ENCODE assay signal across 1 cellular context in the genomic region with DNA sequence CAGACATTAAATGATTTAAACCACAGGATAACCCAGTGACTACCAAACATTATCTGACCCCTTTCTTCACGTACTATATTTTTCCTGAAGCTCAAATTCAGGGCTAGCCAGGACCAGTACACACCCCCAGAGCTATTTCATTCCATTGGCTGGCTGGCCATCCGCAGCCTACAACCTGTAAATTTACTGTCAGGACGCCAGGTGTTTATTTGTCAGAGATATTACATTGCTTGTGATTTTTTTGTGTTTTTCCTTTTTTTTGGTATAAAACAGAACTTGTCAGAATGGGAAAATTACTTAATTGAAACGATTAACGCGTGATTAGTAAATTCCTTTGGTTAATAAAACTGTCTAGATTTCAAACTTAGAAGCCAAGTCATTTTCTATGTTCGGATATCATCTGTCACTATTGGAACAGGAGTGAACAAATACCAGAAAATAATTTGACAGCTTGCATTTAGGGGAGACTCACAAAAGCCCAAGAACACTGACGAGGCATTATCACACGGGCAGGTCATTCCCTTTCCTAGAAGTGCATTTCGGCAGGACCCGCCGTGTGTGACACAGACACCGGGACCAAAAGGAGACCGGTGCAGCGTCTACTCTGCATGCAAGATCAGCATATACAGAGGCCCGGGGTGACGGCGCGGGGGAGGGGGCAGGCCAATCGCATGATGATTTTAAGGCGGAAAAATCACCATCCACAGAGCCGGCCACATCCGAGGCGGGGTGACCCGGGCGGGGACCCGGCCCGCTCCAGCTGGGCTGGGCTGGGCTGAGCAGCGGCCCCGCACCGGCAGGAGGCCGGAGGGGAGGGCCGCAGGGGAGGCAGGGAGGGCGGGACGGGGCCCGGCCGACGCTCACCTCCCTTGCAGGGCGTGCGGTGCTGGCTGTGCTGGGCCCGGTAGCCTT.
A peak's percentile ranks its signal among the peaks of the same experiment; 100 is the strongest.
TF ChIP-seq lines count a peak whose summit lies in the region.

No MANE protein-coding gene starts in this region.

TF ChIP-seq in HEK293, 187 proteins besides CTCF, POLR2A, EP300 and RAD21 (continued from another document and continues in another):
- TF ChIP-seq MYNN (tag by site-specific recombination; IDR thresholded peaks at IDR 0.05; ENCODE audit: borderline replicate concordance) (no peak), EGR2 (tag by site-specific recombination; IDR thresholded peaks at IDR 0.05; ENCODE audit: low read depth) (no peak; the same call in 1 of the 2 replicates), ZNF660 (tag by site-specific recombination; IDR thresholded peaks at IDR 0.05) (0 out of 2 replicates have a peak, but pooled peaks have one; percentile 39), GLIS1 (tag by site-specific recombination; IDR thresholded peaks at IDR 0.05) (peak; percentile 58; the same call in 1 of the 2 replicates), SP3 (tag by site-specific recombination; IDR thresholded peaks at IDR 0.05) (peak; percentile 45), ZNF544 (tag by site-specific recombination; IDR thresholded peaks at IDR 0.05) (no peak), SP7 (tag by site-specific recombination; IDR thresholded peaks at IDR 0.05) (peak; percentile 40; the same call in 1 of the 2 replicates), SCRT2 (tag by site-specific recombination; IDR thresholded peaks at IDR 0.05) (peak; percentile 29; the same call in 1 of the 2 replicates), SCRT1 (tag by site-specific recombination; IDR thresholded peaks at IDR 0.05; ENCODE audit: borderline replicate concordance) (peak; percentile 39; the same call in 1 of the 2 replicates), KLF1 (tag by site-specific recombination; IDR thresholded peaks at IDR 0.05) (peak; percentile 11; the same call in 1 of the 2 replicates), ZNF146 (tag by site-specific recombination; IDR thresholded peaks at IDR 0.05) (no peak), ZBTB8A (tag by site-specific recombination; IDR thresholded peaks at IDR 0.05) (peak; percentile 13), ZIC2 (tag by site-specific recombination; IDR thresholded peaks at IDR 0.05) (peak; percentile 66), ZNF530 (tag by site-specific recombination; IDR thresholded peaks at IDR 0.05; ENCODE audit: low read depth) (no peak), ZNF76 (tag by site-specific recombination; IDR thresholded peaks at IDR 0.05; ENCODE audit: borderline replicate concordance, low read depth) (peak; percentile 45; the same call in 1 of the 2 replicates), ZFHX2 (tag by site-specific recombination; conservative IDR thresholded peaks at IDR 0.05) (0 out of 2 replicates have a peak, but pooled peaks have one; percentile 8), ZBTB17 (tag by site-specific recombination; IDR thresholded peaks at IDR 0.05) (no peak; the same call in 1 of the 2 replicates), ZNF707 (tag by site-specific recombination; IDR thresholded peaks at IDR 0.05) (no peak), KLF8 (tag by site-specific recombination; IDR thresholded peaks at IDR 0.05) (peak; percentile 33; the same call in 1 of the 2 replicates), KLF9 (tag by site-specific recombination; IDR thresholded peaks at IDR 0.05; ENCODE audit: low read depth) (peak; percentile 49; the same call in 1 of the 2 replicates), KLF10 (tag by site-specific recombination; IDR thresholded peaks at IDR 0.05) (peak; percentile 97), ZNF585B (tag by site-specific recombination; IDR thresholded peaks at IDR 0.05) (no peak), ZNF560 (tag by site-specific recombination; IDR thresholded peaks at IDR 0.05; ENCODE audit: borderline replicate concordance) (no peak), ZNF335 (tag by site-specific recombination; conservative IDR thresholded peaks at IDR 0.05) (peak; percentile 49), ZNF747 (tag by site-specific recombination; IDR thresholded peaks at IDR 0.05) (no peak), SP2 (tag by site-specific recombination; IDR thresholded peaks at IDR 0.05) (peak; percentile 81), ZEB2 (tag by site-specific recombination; IDR thresholded peaks at IDR 0.05) (0 out of 2 replicates have a peak, but pooled peaks have one; percentile 52), ZXDB (tag by site-specific recombination; IDR thresholded peaks at IDR 0.05) (peak; percentile 15; the same call in 1 of the 2 replicates), ZNF664 (tag by site-specific recombination; IDR thresholded peaks at IDR 0.05) (0 out of 2 replicates have a peak, but pooled peaks have one; percentile 39)
- TF ChIP-seq, protein P1, sequence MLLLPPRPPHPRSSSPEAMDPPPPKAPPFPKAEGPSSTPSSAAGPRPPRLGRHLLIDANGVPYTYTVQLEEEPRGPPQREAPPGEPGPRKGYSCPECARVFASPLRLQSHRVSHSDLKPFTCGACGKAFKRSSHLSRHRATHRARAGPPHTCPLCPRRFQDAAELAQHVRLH (tag by site-specific recombination; IDR thresholded peaks at IDR 0.05), result no peak
- TF ChIP-seq, protein P2, sequence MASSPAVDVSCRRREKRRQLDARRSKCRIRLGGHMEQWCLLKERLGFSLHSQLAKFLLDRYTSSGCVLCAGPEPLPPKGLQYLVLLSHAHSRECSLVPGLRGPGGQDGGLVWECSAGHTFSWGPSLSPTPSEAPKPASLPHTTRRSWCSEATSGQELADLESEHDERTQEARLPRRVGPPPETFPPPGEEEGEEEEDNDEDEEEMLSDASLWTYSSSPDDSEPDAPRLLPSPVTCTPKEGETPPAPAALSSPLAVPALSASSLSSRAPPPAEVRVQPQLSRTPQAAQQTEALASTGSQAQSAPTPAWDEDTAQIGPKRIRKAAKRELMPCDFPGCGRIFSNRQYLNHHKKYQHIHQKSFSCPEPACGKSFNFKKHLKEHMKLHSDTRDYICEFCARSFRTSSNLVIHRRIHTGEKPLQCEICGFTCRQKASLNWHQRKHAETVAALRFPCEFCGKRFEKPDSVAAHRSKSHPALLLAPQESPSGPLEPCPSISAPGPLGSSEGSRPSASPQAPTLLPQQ (tag by site-specific recombination; IDR thresholded peaks at IDR 0.05), result peak; percentile 95
- TF ChIP-seq, protein P3, sequence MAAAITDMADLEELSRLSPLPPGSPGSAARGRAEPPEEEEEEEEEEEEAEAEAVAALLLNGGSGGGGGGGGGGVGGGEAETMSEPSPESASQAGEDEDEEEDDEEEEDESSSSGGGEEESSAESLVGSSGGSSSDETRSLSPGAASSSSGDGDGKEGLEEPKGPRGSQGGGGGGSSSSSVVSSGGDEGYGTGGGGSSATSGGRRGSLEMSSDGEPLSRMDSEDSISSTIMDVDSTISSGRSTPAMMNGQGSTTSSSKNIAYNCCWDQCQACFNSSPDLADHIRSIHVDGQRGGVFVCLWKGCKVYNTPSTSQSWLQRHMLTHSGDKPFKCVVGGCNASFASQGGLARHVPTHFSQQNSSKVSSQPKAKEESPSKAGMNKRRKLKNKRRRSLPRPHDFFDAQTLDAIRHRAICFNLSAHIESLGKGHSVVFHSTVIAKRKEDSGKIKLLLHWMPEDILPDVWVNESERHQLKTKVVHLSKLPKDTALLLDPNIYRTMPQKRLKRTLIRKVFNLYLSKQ (tag by site-specific recombination; IDR thresholded peaks at IDR 0.05; ENCODE audit: borderline replicate concordance), result no peak
- TF ChIP-seq, protein P4, sequence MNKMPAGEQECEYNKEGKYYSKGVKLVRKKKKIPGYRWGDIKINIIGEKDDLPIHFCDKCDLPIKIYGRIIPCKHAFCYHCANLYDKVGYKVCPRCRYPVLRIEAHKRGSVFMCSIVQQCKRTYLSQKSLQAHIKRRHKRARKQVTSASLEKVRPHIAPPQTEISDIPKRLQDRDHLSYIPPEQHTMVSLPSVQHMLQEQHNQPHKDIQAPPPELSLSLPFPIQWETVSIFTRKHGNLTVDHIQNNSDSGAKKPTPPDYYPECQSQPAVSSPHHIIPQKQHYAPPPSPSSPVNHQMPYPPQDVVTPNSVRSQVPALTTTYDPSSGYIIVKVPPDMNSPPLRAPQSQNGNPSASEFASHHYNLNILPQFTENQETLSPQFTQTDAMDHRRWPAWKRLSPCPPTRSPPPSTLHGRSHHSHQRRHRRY (tag by site-specific recombination; IDR thresholded peaks at IDR 0.05), result no peak
- TF ChIP-seq, protein P5, sequence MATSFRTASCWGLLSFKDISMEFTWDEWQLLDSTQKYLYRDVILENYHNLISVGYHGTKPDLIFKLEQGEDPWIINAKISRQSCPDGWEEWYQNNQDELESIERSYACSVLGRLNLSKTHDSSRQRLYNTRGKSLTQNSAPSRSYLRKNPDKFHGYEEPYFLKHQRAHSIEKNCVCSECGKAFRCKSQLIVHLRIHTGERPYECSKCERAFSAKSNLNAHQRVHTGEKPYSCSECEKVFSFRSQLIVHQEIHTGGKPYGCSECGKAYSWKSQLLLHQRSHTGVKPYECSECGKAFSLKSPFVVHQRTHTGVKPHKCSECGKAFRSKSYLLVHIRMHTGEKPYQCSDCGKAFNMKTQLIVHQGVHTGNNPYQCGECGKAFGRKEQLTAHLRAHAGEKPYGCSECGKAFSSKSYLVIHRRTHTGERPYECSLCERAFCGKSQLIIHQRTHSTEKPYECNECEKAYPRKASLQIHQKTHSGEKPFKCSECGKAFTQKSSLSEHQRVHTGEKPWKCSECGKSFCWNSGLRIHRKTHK (tag by site-specific recombination; IDR thresholded peaks at IDR 0.05), result no peak
- TF ChIP-seq, protein P6, sequence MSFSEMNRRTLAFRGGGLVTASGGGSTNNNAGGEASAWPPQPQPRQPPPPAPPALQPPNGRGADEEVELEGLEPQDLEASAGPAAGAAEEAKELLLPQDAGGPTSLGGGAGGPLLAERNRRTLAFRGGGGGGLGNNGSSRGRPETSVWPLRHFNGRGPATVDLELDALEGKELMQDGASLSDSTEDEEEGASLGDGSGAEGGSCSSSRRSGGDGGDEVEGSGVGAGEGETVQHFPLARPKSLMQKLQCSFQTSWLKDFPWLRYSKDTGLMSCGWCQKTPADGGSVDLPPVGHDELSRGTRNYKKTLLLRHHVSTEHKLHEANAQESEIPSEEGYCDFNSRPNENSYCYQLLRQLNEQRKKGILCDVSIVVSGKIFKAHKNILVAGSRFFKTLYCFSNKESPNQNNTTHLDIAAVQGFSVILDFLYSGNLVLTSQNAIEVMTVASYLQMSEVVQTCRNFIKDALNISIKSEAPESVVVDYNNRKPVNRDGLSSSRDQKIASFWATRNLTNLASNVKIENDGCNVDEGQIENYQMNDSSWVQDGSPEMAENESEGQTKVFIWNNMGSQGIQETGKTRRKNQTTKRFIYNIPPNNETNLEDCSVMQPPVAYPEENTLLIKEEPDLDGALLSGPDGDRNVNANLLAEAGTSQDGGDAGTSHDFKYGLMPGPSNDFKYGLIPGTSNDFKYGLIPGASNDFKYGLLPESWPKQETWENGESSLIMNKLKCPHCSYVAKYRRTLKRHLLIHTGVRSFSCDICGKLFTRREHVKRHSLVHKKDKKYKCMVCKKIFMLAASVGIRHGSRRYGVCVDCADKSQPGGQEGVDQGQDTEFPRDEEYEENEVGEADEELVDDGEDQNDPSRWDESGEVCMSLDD (tag by site-specific recombination; IDR thresholded peaks at IDR 0.05), result no peak
- TF ChIP-seq, protein P7, sequence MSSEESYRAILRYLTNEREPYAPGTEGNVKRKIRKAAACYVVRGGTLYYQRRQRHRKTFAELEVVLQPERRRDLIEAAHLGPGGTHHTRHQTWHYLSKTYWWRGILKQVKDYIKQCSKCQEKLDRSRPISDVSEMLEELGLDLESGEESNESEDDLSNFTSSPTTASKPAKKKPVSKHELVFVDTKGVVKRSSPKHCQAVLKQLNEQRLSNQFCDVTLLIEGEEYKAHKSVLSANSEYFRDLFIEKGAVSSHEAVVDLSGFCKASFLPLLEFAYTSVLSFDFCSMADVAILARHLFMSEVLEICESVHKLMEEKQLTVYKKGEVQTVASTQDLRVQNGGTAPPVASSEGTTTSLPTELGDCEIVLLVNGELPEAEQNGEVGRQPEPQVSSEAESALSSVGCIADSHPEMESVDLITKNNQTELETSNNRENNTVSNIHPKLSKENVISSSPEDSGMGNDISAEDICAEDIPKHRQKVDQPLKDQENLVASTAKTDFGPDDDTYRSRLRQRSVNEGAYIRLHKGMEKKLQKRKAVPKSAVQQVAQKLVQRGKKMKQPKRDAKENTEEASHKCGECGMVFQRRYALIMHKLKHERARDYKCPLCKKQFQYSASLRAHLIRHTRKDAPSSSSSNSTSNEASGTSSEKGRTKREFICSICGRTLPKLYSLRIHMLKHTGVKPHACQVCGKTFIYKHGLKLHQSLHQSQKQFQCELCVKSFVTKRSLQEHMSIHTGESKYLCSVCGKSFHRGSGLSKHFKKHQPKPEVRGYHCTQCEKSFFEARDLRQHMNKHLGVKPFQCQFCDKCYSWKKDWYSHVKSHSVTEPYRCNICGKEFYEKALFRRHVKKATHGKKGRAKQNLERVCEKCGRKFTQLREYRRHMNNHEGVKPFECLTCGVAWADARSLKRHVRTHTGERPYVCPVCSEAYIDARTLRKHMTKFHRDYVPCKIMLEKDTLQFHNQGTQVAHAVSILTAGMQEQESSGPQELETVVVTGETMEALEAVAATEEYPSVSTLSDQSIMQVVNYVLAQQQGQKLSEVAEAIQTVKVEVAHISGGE (tag by site-specific recombination; conservative IDR thresholded peaks at IDR 0.05; ENCODE audit: low read depth), result peak; percentile 76
- TF ChIP-seq, protein P8, sequence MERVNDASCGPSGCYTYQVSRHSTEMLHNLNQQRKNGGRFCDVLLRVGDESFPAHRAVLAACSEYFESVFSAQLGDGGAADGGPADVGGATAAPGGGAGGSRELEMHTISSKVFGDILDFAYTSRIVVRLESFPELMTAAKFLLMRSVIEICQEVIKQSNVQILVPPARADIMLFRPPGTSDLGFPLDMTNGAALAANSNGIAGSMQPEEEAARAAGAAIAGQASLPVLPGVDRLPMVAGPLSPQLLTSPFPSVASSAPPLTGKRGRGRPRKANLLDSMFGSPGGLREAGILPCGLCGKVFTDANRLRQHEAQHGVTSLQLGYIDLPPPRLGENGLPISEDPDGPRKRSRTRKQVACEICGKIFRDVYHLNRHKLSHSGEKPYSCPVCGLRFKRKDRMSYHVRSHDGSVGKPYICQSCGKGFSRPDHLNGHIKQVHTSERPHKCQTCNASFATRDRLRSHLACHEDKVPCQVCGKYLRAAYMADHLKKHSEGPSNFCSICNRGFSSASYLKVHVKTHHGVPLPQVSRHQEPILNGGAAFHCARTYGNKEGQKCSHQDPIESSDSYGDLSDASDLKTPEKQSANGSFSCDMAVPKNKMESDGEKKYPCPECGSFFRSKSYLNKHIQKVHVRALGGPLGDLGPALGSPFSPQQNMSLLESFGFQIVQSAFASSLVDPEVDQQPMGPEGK (tag by site-specific recombination; IDR thresholded peaks at IDR 0.05), result peak; percentile 24
